In the genomic region with DNA sequence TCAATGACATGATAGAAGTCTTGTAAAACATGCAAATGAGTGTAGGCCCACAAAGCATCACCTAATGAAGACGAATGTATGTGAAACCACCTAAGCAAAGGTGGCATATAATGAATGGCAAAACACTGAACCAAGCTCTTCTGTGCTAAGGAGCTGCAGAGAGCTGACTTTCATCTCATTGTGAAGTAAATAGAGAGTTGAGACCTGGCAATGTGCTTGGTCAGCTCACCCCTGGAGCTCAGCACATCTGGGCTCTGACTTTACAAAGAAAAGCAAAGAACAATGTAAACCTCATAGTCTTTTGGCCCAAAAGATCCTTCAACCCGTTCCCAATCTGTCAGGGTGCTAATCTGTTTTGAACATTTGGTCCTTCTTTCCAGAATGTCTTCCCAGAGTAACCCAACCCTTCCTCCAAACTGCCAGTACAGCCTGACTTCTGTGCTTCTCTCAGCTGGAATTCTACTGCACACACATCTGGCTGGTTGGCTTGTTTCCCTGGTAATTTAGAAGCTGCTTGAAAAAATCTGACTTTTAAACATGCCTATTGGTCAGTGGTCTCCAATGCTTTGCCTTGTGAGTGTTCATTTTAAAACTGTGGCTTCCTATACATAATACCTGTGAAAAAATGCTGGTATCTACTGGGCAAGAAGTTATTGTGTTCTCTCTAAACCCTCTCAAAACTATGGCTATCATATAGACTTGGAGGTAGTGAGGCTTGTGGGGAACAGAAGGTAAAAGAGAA, we compare ENCODE assay signal across 20 cellular contexts.
A peak's percentile ranks its signal among the peaks of the same experiment; 100 is the strongest.
DNase-seq lines count a peak whose midpoint lies in the region; ATAC-seq, FAIRE-seq and TF ChIP-seq lines count a peak whose summit lies in the region.
"Had no signal": no experiment of that assay in that cellular context is flagged by ENCODE, and none has a peak within 500 bp of the region (broad histone marks: within the 10 kb centered on the region; RNA-seq: fewer than 3 reads in every experiment).

No MANE protein-coding gene starts in this region.

- H3K4ac ChIP-seq in H1 (replicated peaks; ENCODE audit: insufficient read length, low read depth, low read length) (no peak overlapping the region), mesenchymal stem cell (ENCODE audit: low read depth in 1 of 2, low read length in 2 of 2) (no peak overlapping the region)

- TF ChIP-seq CTCF in H1 (IDR thresholded peaks at IDR 0.05; ENCODE audit: control extremely low read depth in 1 of 3, insufficient read depth in 1 of 3, low read depth in 1 of 3, low read length in 3 of 3) (no peak), WERI-Rb-1 (IDR thresholded peaks at IDR 0.05; ENCODE audit: low read depth, low read length) (no peak)

- peak; percentile 21 for DNase-seq in GM03348 (ENCODE audit: low spot score)
- DNase-seq in H1 (ENCODE audit: low read depth in 1 of 2, low spot score in 2 of 2): no peak
- DNase-seq in mesenchymal stem cell: no peak
- DNase-seq in effector memory CD4-positive, alpha-beta T cell: no peak
- no peak for DNase-seq in effector CD4-positive, alpha-beta T cell
- DNase-seq in WERI-Rb-1: no peak
- no peak for DNase-seq in NCI-H82 (lab: John Stamatoyannopoulos, UW)
- DNase-seq: activated CD8-positive, alpha-beta T cell treated with anti-CD3 and anti-CD28 coated beads for 36 hours; activated naive CD8-positive, alpha-beta T cell treated with anti-CD3 and anti-CD28 coated beads for 36 hours; activated T-cell treated with anti-CD3 and anti-CD28 coated beads, Interleukin-2, amount 50 U/mL, for 4 hours; brain microvascular endothelial cell; Caco-2; dermis blood vessel endothelial cell; hypothalamus; kidney; NCI-H1694 treated with DMSO at 0.1 percent for 48 hours; NCI-H2227 treated with DMSO at 0.1 percent for 48 hours; testis had no signal

- H3K9ac ChIP-seq in H1 (replicated peaks in 1 of 4; ENCODE audit: extremely low read depth in 1 of 4, low read depth in 3 of 4, low read length in 3 of 4) (no peak overlapping the region), mesenchymal stem cell (ENCODE audit: low read length) (peak overlapping the region; percentile 16)

- TF ChIP-seq EP300 in H1 (IDR thresholded peaks at IDR 0.05; ENCODE audit: borderline replicate concordance in 1 of 2, low read depth in 2 of 2, low read length in 2 of 2): no peak

- H2BK12ac ChIP-seq in H1 (ENCODE audit: low read depth, low read length) (no peak overlapping the region), mesenchymal stem cell (ENCODE audit: low read length in 2 of 2) (no peak overlapping the region)

- 70% methylated on average over 2 of the region's 2 CpGs; no CpG with 5 or more reads in 1 of the 2 experiments for WGBS in H1 (ENCODE audit: extremely low coverage in 1 of 2, insufficient coverage in 1 of 2, insufficient read length in 1 of 2, insufficient replicate concordance in 2 of 2, low coverage in 1 of 2, low lambda C conversion rate in 2 of 2, missing lambda C conversion rate in 1 of 2), 2 experiments
- 73% methylated on average over 2 of the region's 2 CpGs for WGBS in mesenchymal stem cell

- H3K27ac ChIP-seq in H1 (ENCODE audit: low read depth, low read length) (no peak overlapping the region), mesenchymal stem cell (ENCODE audit: low read length, poor library complexity, severe bottlenecking) (no peak overlapping the region), WERI-Rb-1 (no peak overlapping the region)
- H3K27ac ChIP-seq in effector memory CD4-positive, alpha-beta T cell (ENCODE audit: insufficient read depth, low read length, poor library complexity, severe bottlenecking): no peak overlapping the region
- H3K27ac ChIP-seq: brain microvascular endothelial cell, RWPE1, testis had no signal

- H2AFZ ChIP-seq in H1 (ENCODE audit: low read length) (no peak overlapping the region), mesenchymal stem cell (ENCODE audit: low read depth, low read length) (no peak overlapping the region)

- H4K5ac ChIP-seq in H1 (ENCODE audit: insufficient read length, low read depth, low read length): no peak overlapping the region

- H3K9me3 ChIP-seq in H1 (ENCODE audit: insufficient read depth in 2 of 2, low read depth in 1 of 2, low read length in 1 of 2) (no peaks in the 10 kb centered on the region), mesenchymal stem cell (ENCODE audit: control insufficient read depth, low read length) (no peaks in the 10 kb centered on the region), WERI-Rb-1 (ENCODE audit: severe bottlenecking) (no peaks in the 10 kb centered on the region)
- no peaks in the 10 kb centered on the region for H3K9me3 ChIP-seq in effector memory CD4-positive, alpha-beta T cell (ENCODE audit: control insufficient read depth, low read length)
- H3K9me3 ChIP-seq: Caco-2, testis had no signal

- TF ChIP-seq POLR2A in H1 (IDR thresholded peaks at IDR 0.05; ENCODE audit: control extremely low read depth in 1 of 2, low read depth in 2 of 2, low read length in 2 of 2): no peak

- H2BK20ac ChIP-seq in H1 (ENCODE audit: low read length): no peak overlapping the region

- H4K20me1 ChIP-seq in H1 (replicated peaks in 1 of 2; ENCODE audit: control insufficient read depth in 1 of 2, insufficient read depth in 2 of 2, low read length in 2 of 2): no peaks in the 10 kb centered on the region

- peaks cover 0 to 4% (median under 1%) of the 10 kb centered on the region in 4 experiments; a peak in 3 of 7 replicates for H3K4me1 ChIP-seq in H1 (replicated peaks in 1 of 4; ENCODE audit: control insufficient read depth in 3 of 4, insufficient read depth in 4 of 4, low read length in 3 of 4)
- H3K4me1 ChIP-seq in mesenchymal stem cell (ENCODE audit: control insufficient read depth, insufficient read depth, low read depth, low read length): peaks cover 1% of the 10 kb centered on the region
- H3K4me1 ChIP-seq in effector memory CD4-positive, alpha-beta T cell (ENCODE audit: control insufficient read depth, insufficient read depth, low read length, poor library complexity, severe bottlenecking): peaks cover 8% of the 10 kb centered on the region
- H3K4me1 ChIP-seq: testis had no signal

- no peak overlapping the region for H3K4me2 ChIP-seq in H1 (ENCODE audit: insufficient read depth in 1 of 2, low read depth in 2 of 2, low read length in 2 of 2)
- no peak overlapping the region for H3K4me2 ChIP-seq in mesenchymal stem cell (ENCODE audit: low read length, poor library complexity, severe bottlenecking)

- no peaks in the 10 kb centered on the region for H3K23me2 ChIP-seq in H1 (ENCODE audit: low read depth, low read length)

- no peak overlapping the region for H3K23ac ChIP-seq in H1 (ENCODE audit: insufficient read length)
- H3K23ac ChIP-seq in mesenchymal stem cell (ENCODE audit: low read length in 2 of 2): no peak overlapping the region

- CTCF ChIA-PET in H1 (lab: Charles Lee; ENCODE audit: partially characterized antibody): interaction anchor here (0.8 to 5.7 kb wide), 3 partner anchors 10 to 103 kb away, joined by 3 to 44 read pairs (median 5); no protein-coding TSS in a partner anchor

- no peaks in the 10 kb centered on the region for H3K36me3 ChIP-seq in H1 (ENCODE audit: control insufficient read depth in 2 of 4, insufficient read depth in 4 of 4, low read length in 3 of 4)
- no peaks in the 10 kb centered on the region for H3K36me3 ChIP-seq in mesenchymal stem cell (ENCODE audit: control insufficient read depth in 1 of 2, insufficient read depth in 2 of 2, low read depth in 1 of 2, low read length in 2 of 2)
- no peaks in the 10 kb centered on the region for H3K36me3 ChIP-seq in effector memory CD4-positive, alpha-beta T cell (ENCODE audit: control insufficient read depth, insufficient read depth, low read length)
- no peaks in the 10 kb centered on the region for H3K36me3 ChIP-seq in WERI-Rb-1
- H3K36me3 ChIP-seq: brain microvascular endothelial cell had no signal

- no peak overlapping the region for H2BK5ac ChIP-seq in H1 (ENCODE audit: low read depth, low read length)
- no peak overlapping the region for H2BK5ac ChIP-seq in mesenchymal stem cell (ENCODE audit: low read depth, low read length, poor library complexity, severe bottlenecking)

- H3K4me3 ChIP-seq in H1 (ENCODE audit: extremely low read depth in 1 of 4, insufficient read depth in 2 of 4, low read depth in 3 of 4, low read length in 4 of 4) (no peak overlapping the region), mesenchymal stem cell (ENCODE audit: insufficient read depth in 1 of 2, low read depth in 1 of 2, low read length in 2 of 2) (no peak overlapping the region), WERI-Rb-1 (ENCODE audit: low read depth, low read length) (no peak overlapping the region)
- no peak overlapping the region for H3K4me3 ChIP-seq in effector memory CD4-positive, alpha-beta T cell (ENCODE audit: insufficient read depth, low read depth, low read length, poor library complexity, severe bottlenecking)
- H3K4me3 ChIP-seq: testis had no signal

- POLR2A ChIA-PET in H1 (lab: Charles Lee; ENCODE audit: partially characterized antibody): no interaction called here

- ATAC-seq in HG02870 (IDR thresholded peaks at IDR 0.05; ENCODE audit: unreplicated experiment): peak; percentile 14
- ATAC-seq: activated CD8-positive, alpha-beta T cell treated with anti-CD3 and anti-CD28 coated beads for 36 hours; activated T-cell treated with anti-CD3 and anti-CD28 coated beads, Interleukin-2, amount 50 U/mL, for 4 hours had no signal

- no peak overlapping the region for H3K14ac ChIP-seq in H1 (ENCODE audit: insufficient read length)
- H3K14ac ChIP-seq in mesenchymal stem cell (ENCODE audit: low read length in 2 of 2): no peak overlapping the region

- no peaks in the 10 kb centered on the region for H3K79me1 ChIP-seq in H1 (ENCODE audit: low read depth, low read length)
- H3K79me1 ChIP-seq in mesenchymal stem cell (replicated peaks; ENCODE audit: low read length, poor library complexity, severe bottlenecking): no peaks in the 10 kb centered on the region

- no peak overlapping the region for H3K56ac ChIP-seq in H1 (replicated peaks; ENCODE audit: insufficient read length, low read depth, low read length)

- no peak for TF ChIP-seq RAD21 in H1 (IDR thresholded peaks at IDR 0.05 in 1 of 2, conservative IDR thresholded peaks at IDR 0.05 in 1 of 2; ENCODE audit: low read depth in 2 of 2, low read length in 2 of 2)

- peak; percentile 66 for FAIRE-seq in H1 (lab: Jason Lieb, UNC)
- FAIRE-seq: kidney had no signal

- no peaks in the 10 kb centered on the region for H3K79me2 ChIP-seq in H1 (ENCODE audit: control insufficient read depth in 1 of 2, insufficient read depth in 2 of 2, low read length in 2 of 2)

- H2BK120ac ChIP-seq in H1 (replicated peaks; ENCODE audit: low read depth, low read length): no peak overlapping the region
- H2BK120ac ChIP-seq in mesenchymal stem cell (ENCODE audit: low read depth, low read length): no peak overlapping the region

- H4K91ac ChIP-seq in H1 (replicated peaks; ENCODE audit: insufficient read length, low read length) (no peak overlapping the region), mesenchymal stem cell (ENCODE audit: low read length) (no peak overlapping the region)

- H3K18ac ChIP-seq in H1 (ENCODE audit: extremely low read depth, low read length) (no peak overlapping the region), mesenchymal stem cell (ENCODE audit: low read depth in 1 of 2, low read length in 2 of 2) (no peak overlapping the region)

- no peak overlapping the region for H4K8ac ChIP-seq in H1 (ENCODE audit: extremely low read depth, insufficient read depth, low read length)
- no peak overlapping the region for H4K8ac ChIP-seq in mesenchymal stem cell (ENCODE audit: low read length)

- H2BK15ac ChIP-seq in H1 (ENCODE audit: low read length) (no peak overlapping the region), mesenchymal stem cell (ENCODE audit: low read depth, poor library complexity, severe bottlenecking) (no peak overlapping the region)

- H2AK5ac ChIP-seq in H1 (ENCODE audit: low read depth, low read length): no peak overlapping the region
- H2AK5ac ChIP-seq in mesenchymal stem cell (ENCODE audit: low read length, severe bottlenecking): no peak overlapping the region

- H3K27me3 ChIP-seq in H1 (replicated peaks in 1 of 4; ENCODE audit: control insufficient read depth in 3 of 4, extremely low read depth in 1 of 4, insufficient read depth in 3 of 4, low read length in 3 of 4) (no peaks in the 10 kb centered on the region), mesenchymal stem cell (ENCODE audit: control insufficient read depth in 1 of 2, insufficient read depth in 1 of 2, low read length in 2 of 2) (no peaks in the 10 kb centered on the region), WERI-Rb-1 (ENCODE audit: insufficient read depth, low read depth, severe bottlenecking) (peaks cover 40% of the 10 kb centered on the region)
- no peaks in the 10 kb centered on the region for H3K27me3 ChIP-seq in effector memory CD4-positive, alpha-beta T cell (replicated peaks; ENCODE audit: control insufficient read depth, insufficient read depth, low read length, poor library complexity, severe bottlenecking)
- H3K27me3 ChIP-seq: brain microvascular endothelial cell, testis had no signal
